In the genomic region with DNA sequence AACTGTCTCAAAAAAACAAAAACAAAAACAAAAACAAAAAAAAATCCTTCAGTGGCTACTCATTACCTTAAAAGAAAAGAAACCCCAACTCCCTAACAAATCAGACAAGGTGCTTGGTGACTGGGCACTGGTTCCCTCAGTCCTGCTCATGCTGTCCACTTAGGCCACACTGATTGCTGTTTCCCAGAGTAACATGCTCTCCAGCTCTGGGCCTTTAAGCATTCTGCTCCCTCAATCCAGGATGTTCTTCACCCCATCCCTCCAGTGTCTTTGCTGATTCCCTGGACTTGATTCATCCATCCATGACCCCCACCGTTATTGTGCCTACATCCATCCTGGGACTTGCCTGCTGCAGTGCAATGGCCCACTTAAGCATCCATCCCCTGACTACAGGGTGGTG, we compare ENCODE assay signal across 33 cellular contexts.
"Had no signal": no experiment of that assay in that cellular context is flagged by ENCODE, and none has a peak within 500 bp of the region (broad histone marks: within the 10 kb centered on the region; RNA-seq: fewer than 3 reads in every experiment).

No MANE protein-coding gene starts in this region.

- H3K27ac ChIP-seq: ascending aorta, cardiac muscle cell, Peyer's patch, SJSA1 had no signal

- H3K27ac Mint-ChIP-seq: activated B cell treated with CpG ODN at 0.5 μM for 24 hours; activated CD4-positive, alpha-beta memory T cell treated with anti-CD3 and anti-CD28 coated beads, Interleukin-2, amount 10 ng/mL, durations not matched to agents 7 days and 5 days; activated naive CD4-positive, alpha-beta T cell treated with anti-CD3 and anti-CD28 coated beads, Interleukin-2, amount 50 U/mL, for 24 hours; activated naive CD8-positive, alpha-beta T cell treated with anti-CD3 and anti-CD28 coated beads, Interleukin-2, amount 10 ng/mL, durations not matched to agents 7 days and 5 days; activated T-cell treated with anti-CD3 and anti-CD28 coated beads, Interleukin-2, amount 50 U/mL, for 24 hours; activated T-helper 2 cell treated with anti-CD3 and anti-CD28 coated beads, Interferon-gamma antibody, Interleukin-2, Interleukin-4, amounts not matched to agents 10 μg/mL and 5 μg/mL and 100 μg/mL, durations not matched to agents 14 hours and 24 hours and 36 hours; T-helper 1 cell treated with Interleukin-12 subunit alpha and Interleukin-12 subunit beta and Interleukin-4 antibody, amounts not matched to agents 30 μg/mL and 1 μg/mL, for 36 hours; T-helper 2 cell treated with Interferon-gamma antibody and Interleukin-4, amounts not matched to agents 5 μg/mL and 100 μg/mL, for 36 hours had no signal

- H3K4me1 Mint-ChIP-seq: activated B cell treated with CpG ODN at 0.5 μM for 24 hours; activated CD4-positive, alpha-beta memory T cell treated with anti-CD3 and anti-CD28 coated beads, Interleukin-2, amount 10 ng/mL, durations not matched to agents 7 days and 5 days; activated naive CD4-positive, alpha-beta T cell treated with anti-CD3 and anti-CD28 coated beads, Interleukin-2, amount 50 U/mL, for 24 hours; activated naive CD8-positive, alpha-beta T cell treated with anti-CD3 and anti-CD28 coated beads, Interleukin-2, amount 10 ng/mL, durations not matched to agents 7 days and 5 days; central memory CD8-positive, alpha-beta T cell had no signal

- H3K27me3 ChIP-seq: ascending aorta, cardiac muscle cell, MG63, Peyer's patch, SJSA1 had no signal

- DNase-seq: activated B cell treated with CpG ODN at 0.5 μM for 24 hours; activated CD4-positive, alpha-beta memory T cell treated with anti-CD3 and anti-CD28 coated beads, Interleukin-2, amount 10 ng/mL, durations not matched to agents 7 days and 5 days; activated CD4-positive, alpha-beta T cell treated with anti-CD3 and anti-CD28 coated beads for 1 hour; activated CD4-positive, alpha-beta T cell treated with anti-CD3 and anti-CD28 coated beads for 48 hours; activated gamma-delta T cell; activated naive CD4-positive, alpha-beta T cell treated with Interleukin-2 at 50 U/mL for 16 hours; activated naive CD8-positive, alpha-beta T cell treated with anti-CD3 and anti-CD28 coated beads, Interleukin-2, amount 10 ng/mL, durations not matched to agents 7 days and 5 days; activated T-cell treated with anti-CD3 and anti-CD28 coated beads, Interleukin-2, amount 50 U/mL, for 24 hours; amygdala; Kasumi-1; KG1; MG63; NCI-H1092; NCI-H1436 treated with DMSO at 0.1 percent for 48 hours; NCI-H1694 treated with DMSO at 0.1 percent for 48 hours; NCI-H2029; NCI-H345; NCI-H524 treated with DMSO at 0.1 percent for 48 hours; NK-92 treated with Interleukin-12 subunit alpha and Interleukin-12 subunit beta, amount 100 ng/mL, for 24 hours; PC-3; Peyer's patch; RPMI8226; SHP77 treated with DMSO at 0.1 percent for 48 hours; SK-N-SH had no signal

- H3K4me2 ChIP-seq: SK-N-SH had no signal

- H3K4me1 ChIP-seq: ascending aorta, Peyer's patch, SJSA1 had no signal

- H3K4me3 ChIP-seq: ascending aorta, cardiac muscle cell, MG63, Peyer's patch, SJSA1 had no signal

- ATAC-seq: PC-3 had no signal

- H3K4me3 Mint-ChIP-seq: activated B cell treated with CpG ODN at 0.5 μM for 24 hours; activated CD4-positive, alpha-beta memory T cell treated with anti-CD3 and anti-CD28 coated beads, Interleukin-2, amount 10 ng/mL, durations not matched to agents 7 days and 5 days; activated naive CD4-positive, alpha-beta T cell treated with anti-CD3 and anti-CD28 coated beads, Interleukin-2, amount 50 U/mL, for 24 hours; activated naive CD8-positive, alpha-beta T cell treated with anti-CD3 and anti-CD28 coated beads, Interleukin-2, amount 10 ng/mL, durations not matched to agents 7 days and 5 days; activated T-cell treated with anti-CD3 and anti-CD28 coated beads, Interleukin-2, amount 50 U/mL, for 24 hours; central memory CD8-positive, alpha-beta T cell; T-helper 1 cell treated with Interleukin-12 subunit alpha and Interleukin-12 subunit beta and Interleukin-4 antibody, amounts not matched to agents 30 μg/mL and 1 μg/mL, for 36 hours; T-helper 2 cell treated with Interferon-gamma antibody and Interleukin-4, amounts not matched to agents 5 μg/mL and 100 μg/mL, for 36 hours had no signal

- H3K9me3 ChIP-seq: ascending aorta, MG63, Peyer's patch, SJSA1, SK-N-SH had no signal

- H3K36me3 Mint-ChIP-seq: activated naive CD4-positive, alpha-beta T cell treated with anti-CD3 and anti-CD28 coated beads, Interleukin-2, amount 50 U/mL, for 24 hours; activated naive CD8-positive, alpha-beta T cell treated with anti-CD3 and anti-CD28 coated beads, Interleukin-2, amount 10 ng/mL, durations not matched to agents 7 days and 5 days had no signal

- H3K27me3 Mint-ChIP-seq: activated CD4-positive, alpha-beta memory T cell treated with anti-CD3 and anti-CD28 coated beads, Interleukin-2, amount 10 ng/mL, durations not matched to agents 7 days and 5 days; activated naive CD4-positive, alpha-beta T cell treated with anti-CD3 and anti-CD28 coated beads, Interleukin-2, amount 50 U/mL, for 24 hours; activated T-cell treated with anti-CD3 and anti-CD28 coated beads, Interleukin-2, amount 50 U/mL, for 24 hours; central memory CD8-positive, alpha-beta T cell had no signal

- H3K36me3 ChIP-seq: ascending aorta, cardiac muscle cell, MG63, Peyer's patch, SJSA1 had no signal

- H3K9ac ChIP-seq: SK-N-SH had no signal

- FAIRE-seq: TTC549 had no signal

- H3K9me3 Mint-ChIP-seq: activated B cell treated with CpG ODN at 0.5 μM for 24 hours; activated CD4-positive, alpha-beta memory T cell treated with anti-CD3 and anti-CD28 coated beads, Interleukin-2, amount 10 ng/mL, durations not matched to agents 7 days and 5 days; activated naive CD4-positive, alpha-beta T cell treated with anti-CD3 and anti-CD28 coated beads, Interleukin-2, amount 50 U/mL, for 24 hours; activated naive CD8-positive, alpha-beta T cell treated with anti-CD3 and anti-CD28 coated beads, Interleukin-2, amount 10 ng/mL, durations not matched to agents 7 days and 5 days; activated T-cell treated with anti-CD3 and anti-CD28 coated beads, Interleukin-2, amount 50 U/mL, for 24 hours; activated T-helper 2 cell treated with anti-CD3 and anti-CD28 coated beads, Interferon-gamma antibody, Interleukin-2, Interleukin-4, amounts not matched to agents 10 μg/mL and 5 μg/mL and 100 μg/mL, durations not matched to agents 14 hours and 24 hours and 36 hours; central memory CD8-positive, alpha-beta T cell; T-helper 1 cell treated with Interleukin-12 subunit alpha and Interleukin-12 subunit beta and Interleukin-4 antibody, amounts not matched to agents 30 μg/mL and 1 μg/mL, for 36 hours; T-helper 2 cell treated with Interferon-gamma antibody and Interleukin-4, amounts not matched to agents 5 μg/mL and 100 μg/mL, for 36 hours had no signal
